19 cellular contexts compared by ENCODE assay signal in genomic region chr10:44742169-44742732, GRCh38.
"Had no signal": no experiment of that assay in that cellular context is flagged by ENCODE, and none has a peak within 500 bp of the region (broad histone marks: within the 10 kb centered on the region; RNA-seq: fewer than 3 reads in every experiment).

No MANE protein-coding gene starts in this region.

- H3K4me3 Mint-ChIP-seq: activated CD4-positive, alpha-beta T cell treated with anti-CD3 and anti-CD28 coated beads, Interleukin-2, amount 10 ng/mL, durations not matched to agents 7 days and 5 days; activated naive CD4-positive, alpha-beta T cell treated with anti-CD3 and anti-CD28 coated beads, Interleukin-2, amount 10 ng/mL, durations not matched to agents 7 days and 5 days; activated naive CD8-positive, alpha-beta T cell treated with anti-CD3 and anti-CD28 coated beads, Interleukin-2, amount 50 U/mL, for 24 hours; central memory CD8-positive, alpha-beta T cell; neural progenitor cell; stimulated activated naive CD8-positive, alpha-beta T cell treated with anti-CD3 and anti-CD28 coated beads, Interleukin-15, amount 100 ng/mL, for 72 hours had no signal

- ATAC-seq: activated CD4-positive, CD25-positive, alpha-beta regulatory T cell treated with anti-CD3 and anti-CD28 coated beads, Interleukin-2, amount 50 U/mL, for 24 hours; activated naive CD8-positive, alpha-beta T cell treated with anti-CD3 and anti-CD28 coated beads, Interleukin-2, amount 50 U/mL, for 24 hours; left lung; psoas muscle; right cardiac atrium; stimulated activated naive CD8-positive, alpha-beta T cell treated with anti-CD3 and anti-CD28 coated beads, Interleukin-15, amount 100 ng/mL, for 72 hours had no signal

- H3K27ac Mint-ChIP-seq: activated CD4-positive, alpha-beta T cell treated with anti-CD3 and anti-CD28 coated beads, Interleukin-2, amount 10 ng/mL, durations not matched to agents 7 days and 5 days; activated naive CD4-positive, alpha-beta T cell treated with anti-CD3 and anti-CD28 coated beads, Interleukin-2, amount 10 ng/mL, durations not matched to agents 7 days and 5 days; activated naive CD8-positive, alpha-beta T cell treated with anti-CD3 and anti-CD28 coated beads, Interleukin-2, amount 50 U/mL, for 24 hours; neural progenitor cell; stimulated activated naive CD8-positive, alpha-beta T cell treated with anti-CD3 and anti-CD28 coated beads, Interleukin-15, amount 100 ng/mL, for 72 hours had no signal

- H3K9me3 Mint-ChIP-seq: activated CD4-positive, alpha-beta T cell treated with anti-CD3 and anti-CD28 coated beads, Interleukin-2, amount 10 ng/mL, durations not matched to agents 7 days and 5 days; activated naive CD4-positive, alpha-beta T cell treated with anti-CD3 and anti-CD28 coated beads, Interleukin-2, amount 10 ng/mL, durations not matched to agents 7 days and 5 days; activated naive CD8-positive, alpha-beta T cell treated with anti-CD3 and anti-CD28 coated beads, Interleukin-2, amount 50 U/mL, for 24 hours; central memory CD8-positive, alpha-beta T cell; neural progenitor cell; stimulated activated naive CD8-positive, alpha-beta T cell treated with anti-CD3 and anti-CD28 coated beads, Interleukin-15, amount 100 ng/mL, for 72 hours had no signal

- DNase-seq: activated CD4-positive, alpha-beta T cell treated with anti-CD3 and anti-CD28 coated beads, Interleukin-2, amount 10 ng/mL, durations not matched to agents 7 days and 5 days; activated CD8-positive, alpha-beta memory T cell treated with anti-CD3 and anti-CD28 coated beads, Interleukin-2, amount 50 U/mL, for 4 hours; activated effector memory CD4-positive, alpha-beta T cell treated with Interleukin-2 at 50 U/mL for 16 hours; activated naive CD4-positive, alpha-beta T cell treated with anti-CD3 and anti-CD28 coated beads, Interleukin-2, amount 10 ng/mL, durations not matched to agents 7 days and 5 days; activated naive CD8-positive, alpha-beta T cell treated with anti-CD3 and anti-CD28 coated beads, Interleukin-2, amount 50 U/mL, for 24 hours; activated T-cell treated with anti-CD3 and anti-CD28 coated beads, Interleukin-2, amount 50 U/mL, for 48 hours; aorta; cortex of kidney; erythroblast; kidney; left lung; psoas muscle; right cardiac atrium; stimulated activated naive CD8-positive, alpha-beta T cell treated with anti-CD3 and anti-CD28 coated beads, Interleukin-15, amount 100 ng/mL, for 72 hours; testis; upper lobe of left lung had no signal

- H3K4me1 Mint-ChIP-seq: activated CD4-positive, alpha-beta T cell treated with anti-CD3 and anti-CD28 coated beads, Interleukin-2, amount 10 ng/mL, durations not matched to agents 7 days and 5 days; activated naive CD4-positive, alpha-beta T cell treated with anti-CD3 and anti-CD28 coated beads, Interleukin-2, amount 10 ng/mL, durations not matched to agents 7 days and 5 days; activated naive CD8-positive, alpha-beta T cell treated with anti-CD3 and anti-CD28 coated beads, Interleukin-2, amount 50 U/mL, for 24 hours; central memory CD8-positive, alpha-beta T cell; neural progenitor cell; stimulated activated naive CD8-positive, alpha-beta T cell treated with anti-CD3 and anti-CD28 coated beads, Interleukin-15, amount 100 ng/mL, for 72 hours had no signal

- H3K27me3 Mint-ChIP-seq: activated naive CD4-positive, alpha-beta T cell treated with anti-CD3 and anti-CD28 coated beads, Interleukin-2, amount 10 ng/mL, durations not matched to agents 7 days and 5 days had no signal

- H3K36me3 Mint-ChIP-seq: activated naive CD4-positive, alpha-beta T cell treated with anti-CD3 and anti-CD28 coated beads, Interleukin-2, amount 10 ng/mL, durations not matched to agents 7 days and 5 days; neural progenitor cell had no signal
